In the genomic region with DNA sequence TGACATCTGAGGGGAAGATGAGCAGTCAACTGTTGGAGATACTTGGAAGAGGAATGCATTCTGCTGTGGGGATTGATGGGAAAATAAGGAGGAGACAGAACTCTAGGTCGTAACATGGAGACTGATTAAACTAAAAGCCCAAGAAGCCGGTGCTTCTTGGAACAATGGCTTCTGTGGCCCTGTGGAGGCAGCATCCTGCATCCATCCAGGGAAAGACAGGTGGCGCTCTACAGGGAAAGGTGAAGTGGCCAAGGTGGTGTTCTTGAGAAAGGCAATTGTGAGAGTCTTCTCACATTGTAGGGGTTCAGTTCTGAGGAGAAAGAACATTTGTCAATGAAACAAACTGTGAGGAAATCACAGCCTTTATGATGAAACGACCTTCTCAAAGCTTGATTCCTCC, we compare ENCODE assay signal across 20 cellular contexts. TPM values are rescaled to one million over a fixed set of nuclear protein-coding genes. Genes with fewer than 3 reads are reported as not detected.
DNase-seq lines count a peak whose midpoint lies in the region; ATAC-seq, FAIRE-seq and TF ChIP-seq lines count a peak whose summit lies in the region.
"Had no signal": no experiment of that assay in that cellular context is flagged by ENCODE, and none has a peak within 500 bp of the region (broad histone marks: within the 10 kb centered on the region; RNA-seq: fewer than 3 reads in every experiment).

No MANE protein-coding gene starts in this region.

- H3K4me3 ChIP-seq in A549, result no peak overlapping the region
- no peak overlapping the region for H3K4me3 ChIP-seq in GM06990 (replicated peaks; ENCODE audit: low read depth, low read length)
- H3K4me3 ChIP-seq in endodermal cell (ENCODE audit: low read length), result no peak overlapping the region
- H3K4me3 ChIP-seq: adrenal gland, heart left ventricle, mucosa of descending colon, ovary had no signal

- WGBS in A549 (ENCODE audit: missing lambda C conversion rate), result 67% methylated on average over 4 of the region's 4 CpGs
- 83% methylated on average over 4 of the region's 4 CpGs; no CpG with 5 or more reads in 1 of the 2 experiments for WGBS in endodermal cell (ENCODE audit: insufficient coverage in 1 of 2, insufficient read length in 1 of 2), 2 experiments

- no peaks in the 10 kb centered on the region for H3K9me3 ChIP-seq in A549
- no peaks in the 10 kb centered on the region for H3K9me3 ChIP-seq in endodermal cell (ENCODE audit: control insufficient read depth, low read length)
- H3K9me3 ChIP-seq: adrenal gland, heart left ventricle, mucosa of descending colon, ovary had no signal

- no peak overlapping the region for H3K4me3 Mint-ChIP-seq in endodermal cell
- H3K4me3 Mint-ChIP-seq: type B pancreatic cell had no signal

- H3K27ac Mint-ChIP-seq in endodermal cell, result no peak overlapping the region
- H3K27ac Mint-ChIP-seq: type B pancreatic cell had no signal

- no peaks in the 10 kb centered on the region for H3K36me3 ChIP-seq in GM06990 (ENCODE audit: control insufficient read depth, insufficient read depth, low read length)
- H3K36me3 ChIP-seq in endodermal cell (ENCODE audit: control insufficient read depth, insufficient read depth, low read length), result no peaks in the 10 kb centered on the region
- H3K36me3 ChIP-seq: adrenal gland, ovary had no signal

- no peak for FAIRE-seq in A549 (lab: Jason Lieb, UNC)

- H3K36me3 Mint-ChIP-seq in endodermal cell (ENCODE audit: low read depth), result no peaks in the 10 kb centered on the region
- H3K36me3 Mint-ChIP-seq: type B pancreatic cell had no signal

- TF ChIP-seq EP300 in A549 (IDR thresholded peaks at IDR 0.05), result no peak

- CTCF ChIA-PET in A549 (lab: Yijun Ruan, JAX), result interaction anchor here (1.2 to 1.7 kb wide), 2 partner anchors 9 kb away, joined by 6 read pairs; no protein-coding TSS in a partner anchor

- POLR2A ChIA-PET in A549 (lab: Yijun Ruan, JAX), result no interaction called here

- TF ChIP-seq CTCF in A549 (IDR thresholded peaks at IDR 0.05), result 0 out of 3 replicates have a peak, but pooled peaks have one; percentile 9
- TF ChIP-seq CTCF in GM06990 (IDR thresholded peaks at IDR 0.05; ENCODE audit: insufficient read depth, low read length, poor library complexity, severe bottlenecking), result peak; percentile 35
- TF ChIP-seq CTCF in endodermal cell (conservative IDR thresholded peaks at IDR 0.05), result peak; percentile 85

- no peak overlapping the region for H3K9ac ChIP-seq in endodermal cell (ENCODE audit: extremely low read depth, low read length, poor library complexity, severe bottlenecking)

- H3K27ac ChIP-seq in A549, result no peak overlapping the region
- H3K27ac ChIP-seq in endodermal cell (ENCODE audit: low read depth, low read length), result no peak overlapping the region
- H3K27ac ChIP-seq: adrenal gland, heart left ventricle, ovary had no signal

- H3K27me3 ChIP-seq in GM06990 (replicated peaks; ENCODE audit: control insufficient read depth, insufficient read depth, low read length), result no peaks in the 10 kb centered on the region
- H3K27me3 ChIP-seq in endodermal cell (ENCODE audit: control insufficient read depth, insufficient read depth, low read length, poor library complexity, severe bottlenecking), result no peaks in the 10 kb centered on the region
- H3K27me3 ChIP-seq: adrenal gland, heart left ventricle, ovary had no signal

- H3K4me2 ChIP-seq in A549, result no peak overlapping the region

- peaks cover 3% of the 10 kb centered on the region for H3K27me3 Mint-ChIP-seq in endodermal cell (ENCODE audit: insufficient read depth)

- TF ChIP-seq RAD21 in A549 (conservative IDR thresholded peaks at IDR 0.05 in 1 of 2, IDR thresholded peaks at IDR 0.05 in 1 of 2), result peak in 1 of 2 experiments; percentile 16; a peak in 1 of 5 replicates

- TF ChIP-seq POLR2A in A549 (IDR thresholded peaks at IDR 0.05; ENCODE audit: low read length), result no peak

- DNase-seq in A549 (ENCODE audit: low read depth in 1 of 2, low spot score in 1 of 2), result peak in 1 of 2 experiments; percentile 42
- DNase-seq in GM06990 (ENCODE audit: extremely low read depth, insufficient read length), result no peak
- peak; percentile 80 for DNase-seq in NCI-H82 treated with DMSO at 0.1 percent for 48 hours (lab: John Stamatoyannopoulos, UW; ENCODE audit: unreplicated experiment)
- DNase-seq in endodermal cell, result peak; percentile 88
- DNase-seq in NOMO-1 (lab: John Stamatoyannopoulos, UW; ENCODE audit: unreplicated experiment in 2 of 2), result no peak
- DNase-seq in NCI-H2196 (lab: John Stamatoyannopoulos, UW; ENCODE audit: unreplicated experiment), result no peak
- DNase-seq in activated CD8-positive, alpha-beta memory T cell treated with anti-CD3 and anti-CD28 coated beads, Interleukin-2, amount 50 U/mL, for 4 hours, result no peak
- DNase-seq: adrenal gland; cerebellar nuclear complex; heart left ventricle; left colon; mucosa of descending colon; NCI-H1694 treated with DMSO at 0.1 percent for 48 hours; NCI-H748 treated with DMSO at 0.1 percent for 48 hours; ovary; SHP77; stimulated activated naive CD4-positive, alpha-beta T cell treated with Interleukin-2 at 50 U/mL for 16 hours; T-helper 9 cell had no signal

- H3K9me3 Mint-ChIP-seq in endodermal cell, result no peaks in the 10 kb centered on the region

- no peaks in the 10 kb centered on the region for H3K4me1 Mint-ChIP-seq in endodermal cell

- ATAC-seq in A549, result peak in 1 of 2 experiments; percentile 66; a peak in 2 of 6 replicates
- ATAC-seq in GM21528 (IDR thresholded peaks at IDR 0.05; ENCODE audit: low FRiP score, unreplicated experiment), result no peak
- ATAC-seq: heart left ventricle, left colon, mucosa of descending colon had no signal

- no peaks in the 10 kb centered on the region for H3K4me1 ChIP-seq in A549
- no peaks in the 10 kb centered on the region for H3K4me1 ChIP-seq in endodermal cell (ENCODE audit: control insufficient read depth, insufficient read depth, low read length)
- H3K4me1 ChIP-seq: adrenal gland, heart left ventricle had no signal

TF ChIP-seq in A549, 52 proteins besides CTCF, POLR2A, EP300 and RAD21:
- no peak for TF ChIP-seq NPAS2 (CRISPR knock-in tag; IDR thresholded peaks at IDR 0.05; ENCODE audit: borderline replicate concordance)

RNA-seq across cellular contexts. Expression of gene ZFAND5, which starts 31.2 kb away (rescaled TPM):
- 234 and 315 TPM in 2 replicates for polyA plus RNA-seq in A549 (2011; rRNA removed)
- polyA plus RNA-seq in A549 (2012; cell fraction: cytosol; rRNA removed), result 94.0 and 129 TPM in 2 replicates
- polyA plus RNA-seq in A549 (2012; cell fraction: nucleus; rRNA removed), result 92.3 and 99.3 TPM in 2 replicates
- polyA plus RNA-seq in A549 (2017; fragmentation: RNase III; extraction: RNeasy Plus Mini Kit Qiagen cat#74134 plus additional on column Dnase treatment), result 126 to 136 TPM (median 135 TPM) in 3 replicates
- 74.6 and 81.9 TPM in 2 replicates for polyA minus RNA-seq in A549 (2011; rRNA and poly(A)+ RNA removed)
- total RNA-seq in endodermal cell, result 100 to 1,000 TPM; 121 to 137 TPM
- polyA plus RNA-seq in endodermal cell (2013, experiment 1 of 2), result 192 TPM
- 169 TPM for polyA plus RNA-seq in endodermal cell (2013, experiment 2 of 2)

Comparison
In these comparisons a context has a peak if more than half of its experiments do, and no peak if none do; other contexts are left out.
1. DNase-seq: peak in NCI-H82 treated with DMSO at 0.1 percent for 48 hours (single experiment) and endodermal cell (single experiment); none in GM06990 (single experiment), NOMO-1 (0 of 2), NCI-H2196 (single experiment) and activated CD8-positive, alpha-beta memory T cell treated with anti-CD3 and anti-CD28 coated beads, Interleukin-2, amount 50 U/mL, for 4 hours (single experiment).
2. CTCF ChIP-seq: peak in every context shown above with its lines; median percentile 85 in endodermal cell; 35 in GM06990; 9 in A549.